In the genomic region with DNA sequence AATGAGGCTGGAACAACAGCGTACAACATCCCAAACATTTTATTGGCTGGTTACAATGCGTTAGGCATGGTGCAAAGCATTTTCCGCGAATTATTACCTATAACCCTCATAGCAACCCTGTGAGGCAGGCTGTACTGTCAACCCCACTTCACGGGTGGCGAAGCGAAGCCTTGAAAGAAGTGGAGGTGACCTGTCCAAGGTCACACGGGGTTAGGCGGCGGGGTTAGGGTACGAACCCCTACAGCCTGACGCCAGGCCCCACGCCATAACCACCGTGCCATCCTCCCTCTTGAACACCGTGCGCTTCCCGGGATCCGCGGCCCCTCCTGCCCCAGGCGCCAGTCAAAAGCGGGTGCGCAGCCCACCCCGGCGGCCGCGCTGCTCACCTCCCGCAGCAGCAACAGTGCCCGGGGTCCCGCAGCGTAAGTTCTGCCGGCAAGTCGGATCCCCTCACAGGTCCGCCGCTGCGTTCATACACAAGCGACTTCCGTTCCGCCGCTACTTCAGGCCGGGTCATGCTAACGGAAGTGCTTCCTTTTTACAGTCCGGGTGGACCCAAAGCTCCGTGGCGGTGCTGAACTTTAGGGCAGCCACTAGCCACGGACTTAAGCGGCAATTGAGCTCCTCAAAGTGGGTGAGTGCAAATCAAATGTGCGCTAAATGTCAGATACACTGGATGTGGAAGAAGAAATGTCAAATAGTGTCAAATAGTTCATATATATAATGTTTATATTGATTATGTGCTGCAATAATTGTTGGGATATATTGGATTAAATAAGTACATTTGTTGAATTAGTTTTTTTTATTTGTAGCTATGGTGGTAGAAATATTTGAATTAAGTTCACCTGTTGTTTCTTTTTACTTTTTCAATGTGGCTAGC, we compare ENCODE assay signal across 8 cellular contexts. TPM values are rescaled to one million over a fixed set of nuclear protein-coding genes. Genes with fewer than 3 reads are reported as not detected.
DNase-seq lines count a peak whose midpoint lies in the region; ATAC-seq and TF ChIP-seq lines count a peak whose summit lies in the region.

A gene with protein sequence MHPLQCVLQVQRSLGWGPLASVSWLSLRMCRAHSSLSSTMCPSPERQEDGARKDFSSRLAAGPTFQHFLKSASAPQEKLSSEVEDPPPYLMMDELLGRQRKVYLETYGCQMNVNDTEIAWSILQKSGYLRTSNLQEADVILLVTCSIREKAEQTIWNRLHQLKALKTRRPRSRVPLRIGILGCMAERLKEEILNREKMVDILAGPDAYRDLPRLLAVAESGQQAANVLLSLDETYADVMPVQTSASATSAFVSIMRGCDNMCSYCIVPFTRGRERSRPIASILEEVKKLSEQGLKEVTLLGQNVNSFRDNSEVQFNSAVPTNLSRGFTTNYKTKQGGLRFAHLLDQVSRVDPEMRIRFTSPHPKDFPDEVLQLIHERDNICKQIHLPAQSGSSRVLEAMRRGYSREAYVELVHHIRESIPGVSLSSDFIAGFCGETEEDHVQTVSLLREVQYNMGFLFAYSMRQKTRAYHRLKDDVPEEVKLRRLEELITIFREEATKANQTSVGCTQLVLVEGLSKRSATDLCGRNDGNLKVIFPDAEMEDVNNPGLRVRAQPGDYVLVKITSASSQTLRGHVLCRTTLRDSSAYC (minus strand): TSS at position 478 of the 880 bp plus-strand sequence. CDS start 4,455 bp downstream, outside the sequence.

- CTCF ChIA-PET in OCI-LY7 (lab: Charles Lee; ENCODE audit: unreplicated experiment): interaction anchor here (1.3 to 1.7 kb wide), 2 partner anchors 40 to 43 kb away, joined by 5 read pairs; no protein-coding TSS in a partner anchor

- H3K9me3 ChIP-seq in OCI-LY7 (ENCODE audit: low read length): no peaks in the 10 kb centered on the region
- no peaks in the 10 kb centered on the region for H3K9me3 ChIP-seq in mucosa of descending colon

- peaks cover 19 to 33% (median 25%) of the 10 kb centered on the region in 3 donors for H3K4me1 Mint-ChIP-seq in IgD-negative memory B cell

- H3K27ac ChIP-seq in OCI-LY7 (ENCODE audit: low read depth, low read length, poor library complexity, severe bottlenecking): peak within 1 kb of the TSS; percentile 65

- H3K27ac Mint-ChIP-seq in IgD-negative memory B cell: peak within 1 kb of the TSS; percentile 64 to 96 (median 81)

- intact Hi-C loops in OCI-LY7 (cut with micrococcal nuclease; ENCODE audit: unreplicated experiment): loop anchor here (1.0 to 5.0 kb wide), 3 partner anchors 44 to 266 kb away; a partner anchor contains a TSS
- intact Hi-C loops in mucosa of descending colon (cut with DNase I, micrococcal nuclease): no loop called here

- peaks cover 5% of the 10 kb centered on the region for H3K36me3 Mint-ChIP-seq in IgD-negative memory B cell

- peak; percentile 83 for ATAC-seq in GM21423 (IDR thresholded peaks at IDR 0.05; ENCODE audit: unreplicated experiment)
- peak; percentile 98 for ATAC-seq in mucosa of descending colon

- no peaks in the 10 kb centered on the region for H3K9me3 Mint-ChIP-seq in IgD-negative memory B cell

- POLR2A ChIA-PET in OCI-LY7 (lab: Charles Lee): interaction anchor here (0.6 to 2.0 kb wide), 14 partner anchors 9 to 418 kb away, joined by 3 to 9 read pairs (median 4); a partner anchor contains a TSS

- H3K9me2 ChIP-seq in OCI-LY7 (ENCODE audit: insufficient read depth, low read length): no peaks in the 10 kb centered on the region

- H3K27me3 Mint-ChIP-seq in IgD-negative memory B cell: peaks cover 1% of the 10 kb centered on the region

- peak within 1 kb of the TSS; percentile 86 for H2AFZ ChIP-seq in OCI-LY7 (ENCODE audit: low read length)

- 0 out of 2 replicates have a peak, but pooled peaks cover 7% of the 10 kb centered on the region for H4K20me1 ChIP-seq in OCI-LY7 (ENCODE audit: insufficient read depth, low read length)

- H3K79me2 ChIP-seq in OCI-LY7 (ENCODE audit: insufficient read depth, low read depth, low read length): peaks cover 66% of the 10 kb centered on the region

- BruUV-seq in OCI-LY7 (replicated peaks; lab: Mats Ljungman, UMichigan): TSS peak; percentile 62

- peaks cover 32% of the 10 kb centered on the region for H3K4me1 ChIP-seq in OCI-LY7 (ENCODE audit: insufficient read depth, low read length, poor library complexity, severe bottlenecking)
- H3K4me1 ChIP-seq in mucosa of descending colon (ENCODE audit: low read depth): peaks cover 14% of the 10 kb centered on the region

- DNase-seq in COLO668 (lab: John Stamatoyannopoulos, UW; ENCODE audit: unreplicated experiment) (peak; percentile 93), OCI-LY7 (ENCODE audit: low spot score) (peak; percentile 96), activated T-cell treated with anti-CD3 and anti-CD28 coated beads for 24 hours (ENCODE audit: low read depth) (peak; percentile 83), epithelial cell of proximal tubule (ENCODE audit: low read depth) (peak; percentile 63), mucosa of descending colon (peak; percentile 87 to 92 (median 89))
- DNase-seq in stimulated activated CD8-positive, alpha-beta memory T cell treated with anti-CD3 and anti-CD28 coated beads, Interleukin-2, amount 100 ng/mL, for 48 hours (ENCODE audit: low read depth in 2 of 2): peak; percentile 68 to 80

- peak within 1 kb of the TSS; percentile 80 for H3K4me2 ChIP-seq in OCI-LY7 (ENCODE audit: low read length)

- H3K36me3 ChIP-seq in OCI-LY7 (ENCODE audit: insufficient read depth, low read length): peaks cover 46% of the 10 kb centered on the region
- H3K36me3 ChIP-seq in mucosa of descending colon (ENCODE audit: low read depth): no peaks in the 10 kb centered on the region

- H3K4me3 ChIP-seq in OCI-LY7 (ENCODE audit: low read depth, low read length, poor library complexity, severe bottlenecking) (peak within 1 kb of the TSS; percentile 94), epithelial cell of proximal tubule (ENCODE audit: low read depth, low read length) (peak within 1 kb of the TSS; percentile 78), mucosa of descending colon (peak within 1 kb of the TSS; percentile 98)

- TF ChIP-seq CTCF in OCI-LY7 (conservative IDR thresholded peaks at IDR 0.05; ENCODE audit: low read length) (peak; percentile 8; the same call in 1 of the 2 replicates), epithelial cell of proximal tubule (conservative IDR thresholded peaks at IDR 0.05; ENCODE audit: low read depth, low read length) (no peak), mucosa of descending colon (IDR thresholded peaks at IDR 0.05) (no peak)

- H3K4me3 Mint-ChIP-seq in IgD-negative memory B cell: peak within 1 kb of the TSS; percentile 90 to 98 (median 96)

RNA-seq across cellular contexts. Expression of the gene that starts here (rescaled TPM):
- polyA plus RNA-seq in IgD-negative memory B cell: 29.0 TPM
- 32.1 and 41.2 TPM in 2 replicates for total RNA-seq in OCI-LY7 (2014; rRNA removed; shearing (Covaris generic))
- 45.4 and 49.4 TPM in 2 replicates for total RNA-seq in OCI-LY7 (2022)
- total RNA-seq in epithelial cell of proximal tubule: 28.8 and 42.1 TPM in 2 replicates
- 10 to 100 TPM; 20.4 to 24.5 (median 23.7) TPM for total RNA-seq in mucosa of descending colon

Comparison
In these comparisons a context has a peak if more than half of its experiments do, and no peak if none do; other contexts are left out.
1. Peak in every context shown above with its lines: DNase-seq, ATAC-seq, H3K4me3 ChIP-seq and H3K27ac ChIP-seq.